In genomic region chrX:48910926-48911406, GRCh38 we compare ENCODE assay signal across 6 cellular contexts. TPM values are rescaled to one million over a fixed set of nuclear protein-coding genes. Genes with fewer than 3 reads are reported as not detected.
DNase-seq lines count a peak whose midpoint lies in the region; ATAC-seq and TF ChIP-seq lines count a peak whose summit lies in the region.

No MANE protein-coding gene starts in this region.

- peaks cover 16 to 30% of the 10 kb centered on the region in 2 donors for H3K36me3 Mint-ChIP-seq in activated T-cell treated with anti-CD3 and anti-CD28 coated beads, Interleukin-2, amount 50 U/mL, for 72 hours (ENCODE audit: insufficient read depth in 2 of 2)

- peaks cover 37% of the 10 kb centered on the region for H3K4me1 ChIP-seq in effector memory CD4-positive, alpha-beta T cell (ENCODE audit: control insufficient read depth, insufficient read depth, low read length, poor library complexity, severe bottlenecking)
- peaks cover 7 to 8% of the 10 kb centered on the region in 2 donors for H3K4me1 ChIP-seq in gastrocnemius medialis

- H3K27ac Mint-ChIP-seq in activated T-cell treated with anti-CD3 and anti-CD28 coated beads, Interleukin-2, amount 50 U/mL, for 72 hours: peak overlapping the region; percentile 88

- H3K4me1 Mint-ChIP-seq in activated T-cell treated with anti-CD3 and anti-CD28 coated beads, Interleukin-2, amount 50 U/mL, for 72 hours (ENCODE audit: low read depth): peaks cover 47% of the 10 kb centered on the region

- DNase-seq in activated T-cell treated with anti-CD3 and anti-CD28 coated beads, Interleukin-2, amount 50 U/mL, for 72 hours: peak in 1 of 2 donors; percentile 33
- DNase-seq in activated T-cell treated with anti-CD3 and anti-CD28 coated beads, Interleukin-2, amount 50 U/mL, for 48 hours: no peak
- no peak for DNase-seq in effector memory CD4-positive, alpha-beta T cell
- DNase-seq in gastrocnemius medialis (no peak), GDM1 (lab: John Stamatoyannopoulos, UW) (no peak)
- no peak for DNase-seq in activated effector memory CD4-positive, alpha-beta T cell treated with anti-CD3 and anti-CD28 coated beads, Interleukin-2, amount 50 U/mL, for 16 hours

- no peak for TF ChIP-seq CTCF in gastrocnemius medialis (IDR thresholded peaks at IDR 0.05 in 4 of 5, conservative IDR thresholded peaks at IDR 0.05 in 1 of 5)

- no peaks in the 10 kb centered on the region for H3K27me3 ChIP-seq in effector memory CD4-positive, alpha-beta T cell (replicated peaks; ENCODE audit: control insufficient read depth, insufficient read depth, low read length, poor library complexity, severe bottlenecking)
- no peaks in the 10 kb centered on the region for H3K27me3 ChIP-seq in gastrocnemius medialis

- intact Hi-C loops in gastrocnemius medialis (cut with DNase I; ENCODE audit: low total_unique reads): no loop called here

- no peaks in the 10 kb centered on the region for H3K9me3 Mint-ChIP-seq in activated T-cell treated with anti-CD3 and anti-CD28 coated beads, Interleukin-2, amount 50 U/mL, for 72 hours

- H3K36me3 ChIP-seq in effector memory CD4-positive, alpha-beta T cell (ENCODE audit: control insufficient read depth, insufficient read depth, low read length): peaks cover 28% of the 10 kb centered on the region
- H3K36me3 ChIP-seq in gastrocnemius medialis: no peaks in the 10 kb centered on the region

- peak overlapping the region; percentile 54 for H3K4me3 ChIP-seq in effector memory CD4-positive, alpha-beta T cell (ENCODE audit: insufficient read depth, low read depth, low read length, poor library complexity, severe bottlenecking)
- peak overlapping the region; percentile 72 to 87 (median 76) for H3K4me3 ChIP-seq in gastrocnemius medialis

- in situ Hi-C loops in gastrocnemius medialis (cut with MboI; ENCODE audit: low sequenced_read_pairs in 4 of 4): no loop called here

- no peaks in the 10 kb centered on the region for H3K9me3 ChIP-seq in effector memory CD4-positive, alpha-beta T cell (ENCODE audit: control insufficient read depth, low read length)
- no peaks in the 10 kb centered on the region for H3K9me3 ChIP-seq in gastrocnemius medialis

- H3K27me3 Mint-ChIP-seq in activated T-cell treated with anti-CD3 and anti-CD28 coated beads, Interleukin-2, amount 50 U/mL, for 72 hours (ENCODE audit: low read depth): no peaks in the 10 kb centered on the region

- TF ChIP-seq POLR2A in gastrocnemius medialis (IDR thresholded peaks at IDR 0.05): no peak

- ATAC-seq in activated T-cell treated with anti-CD3 and anti-CD28 coated beads, Interleukin-2, amount 50 U/mL, for 72 hours (replicated peaks in 1 of 2): peak; percentile 0
- ATAC-seq in gastrocnemius medialis: no peak

- H3K4me3 Mint-ChIP-seq in activated T-cell treated with anti-CD3 and anti-CD28 coated beads, Interleukin-2, amount 50 U/mL, for 72 hours: peak overlapping the region; percentile 93

- H3K27ac ChIP-seq in effector memory CD4-positive, alpha-beta T cell (ENCODE audit: insufficient read depth, low read length, poor library complexity, severe bottlenecking): peak overlapping the region; percentile 85
- peak overlapping the region; percentile 73 to 86 (median 83) for H3K27ac ChIP-seq in gastrocnemius medialis

RNA-seq across cellular contexts. Expression of gene SLC35A2, which starts 0.5 kb away (rescaled TPM):
- total RNA-seq in activated T-cell treated with anti-CD3 and anti-CD28 coated beads, Interleukin-2, amount 50 U/mL, for 72 hours: 10 to 100 TPM; 30.8 to 32.7 TPM
- 10 to 100 TPM; 12.6 to 18.7 (median 18.5) TPM for total RNA-seq in gastrocnemius medialis

RNA-seq across cellular contexts. Expression of gene PIM2, which starts 7.9 kb away (rescaled TPM):
- total RNA-seq in activated T-cell treated with anti-CD3 and anti-CD28 coated beads, Interleukin-2, amount 50 U/mL, for 72 hours: 100 to 1,000 TPM; 550 to 563 TPM
- total RNA-seq in gastrocnemius medialis: 1 to 10 TPM; 2.3 to 3.5 (median 2.4) TPM

RNA-seq across cellular contexts. Expression of gene PQBP1, which starts 13.2 kb away (rescaled TPM):
- 100 to 1,000 TPM; 114 to 125 TPM for total RNA-seq in activated T-cell treated with anti-CD3 and anti-CD28 coated beads, Interleukin-2, amount 50 U/mL, for 72 hours
- 10 to 100 TPM; 61.3 to 90.4 (median 67.8) TPM for total RNA-seq in gastrocnemius medialis

RNA-seq across cellular contexts. Expression of gene TIMM17B, which starts 13.4 kb away (rescaled TPM):
- total RNA-seq in activated T-cell treated with anti-CD3 and anti-CD28 coated beads, Interleukin-2, amount 50 U/mL, for 72 hours: 10 to 100 TPM; 73.6 to 90.1 TPM
- total RNA-seq in gastrocnemius medialis: 100 to 1,000 TPM in 1 of 4 donors, 10 to 100 TPM in 3; 53.3 to 103 (median 68.5) TPM

RNA-seq across cellular contexts. Expression of gene OTUD5, which starts 46.4 kb away (rescaled TPM):
- total RNA-seq in activated T-cell treated with anti-CD3 and anti-CD28 coated beads, Interleukin-2, amount 50 U/mL, for 72 hours: 100 to 1,000 TPM; 123 to 137 TPM
- total RNA-seq in gastrocnemius medialis: 10 to 100 TPM; 22.2 to 32.2 (median 28.5) TPM

Comparison
In these comparisons a context has a peak if more than half of its experiments do, and no peak if none do; other contexts are left out.
1. ATAC-seq: peak in activated T-cell treated with anti-CD3 and anti-CD28 coated beads, Interleukin-2, amount 50 U/mL, for 72 hours (2 of 2); none in gastrocnemius medialis (0 of 2).
2. RNA of gene PIM2, which starts 7.9 kb away (total RNA-seq): 550 to 563 TPM in activated T-cell treated with anti-CD3 and anti-CD28 coated beads, Interleukin-2, amount 50 U/mL, for 72 hours; 2.3 to 3.5 TPM in gastrocnemius medialis; every median in the first group is over 100 times any median in the second.